9 cellular contexts compared by ENCODE assay signal in the genomic region with DNA sequence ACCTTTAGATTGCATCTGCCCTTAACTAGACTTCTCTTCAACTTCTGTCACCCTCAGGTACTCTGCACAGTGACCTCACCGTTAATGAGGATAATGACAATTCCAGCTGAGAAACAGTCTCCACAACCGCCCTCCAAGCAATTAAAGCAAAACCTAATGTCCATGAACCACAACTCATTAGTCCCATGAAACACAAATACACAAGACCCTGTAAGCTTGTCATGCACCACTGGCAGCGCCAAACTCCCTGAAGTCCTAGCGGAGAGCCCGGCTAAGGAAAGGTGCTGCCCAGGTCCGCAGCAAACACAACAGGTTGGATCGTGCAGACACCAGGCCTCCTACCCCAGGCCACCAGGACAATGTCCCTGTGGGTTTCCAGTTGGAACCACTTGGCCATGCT. TPM values are rescaled to one million over a fixed set of nuclear protein-coding genes. Genes with fewer than 3 reads are reported as not detected.
DNase-seq lines count a peak whose midpoint lies in the region; ATAC-seq and TF ChIP-seq lines count a peak whose summit lies in the region.
"Had no signal": no experiment of that assay in that cellular context is flagged by ENCODE, and none has a peak within 500 bp of the region (broad histone marks: within the 10 kb centered on the region; RNA-seq: fewer than 3 reads in every experiment).

No MANE protein-coding gene starts in this region.

- H4K91ac ChIP-seq in neuronal stem cell (ENCODE audit: low read depth, low read length, poor library complexity) = no peak overlapping the region

- H3K27ac Mint-ChIP-seq in T-helper 2 cell treated with Interferon-gamma antibody and Interleukin-4, amounts not matched to agents 5 μg/mL and 100 μg/mL, for 36 hours = no peak overlapping the region
- H3K27ac Mint-ChIP-seq in activated T-helper 2 cell treated with anti-CD3 and anti-CD28 coated beads, Interferon-gamma antibody, Interleukin-2, Interleukin-4, amounts not matched to agents 10 μg/mL and 5 μg/mL and 100 μg/mL, durations not matched to agents 14 hours and 24 hours and 36 hours = no peak overlapping the region
- H3K27ac Mint-ChIP-seq in stimulated activated memory B cell treated with anti-CD40 and anti-IgM and Interleukin-4, amounts not matched to agents 10 μg/mL and 1 μg/mL and 100 μg/mL, for 72 hours = peak overlapping the region; percentile 15

- no peak overlapping the region for H4K8ac ChIP-seq in neuronal stem cell (ENCODE audit: low read depth, low read length)

- peaks cover 2 to 57% of the 10 kb centered on the region in 2 donors for H3K36me3 ChIP-seq in left lung
- peaks cover 0 to 27% of the 10 kb centered on the region in 2 donors for H3K36me3 ChIP-seq in neuronal stem cell (replicated peaks in 1 of 2; ENCODE audit: control insufficient read depth in 2 of 2, insufficient read depth in 2 of 2, low read length in 2 of 2)

- peaks cover 87% of the 10 kb centered on the region for H3K4me1 Mint-ChIP-seq in T-helper 2 cell treated with Interferon-gamma antibody and Interleukin-4, amounts not matched to agents 5 μg/mL and 100 μg/mL, for 36 hours (ENCODE audit: low read depth)
- peaks cover 90% of the 10 kb centered on the region for H3K4me1 Mint-ChIP-seq in activated T-helper 2 cell treated with anti-CD3 and anti-CD28 coated beads, Interferon-gamma antibody, Interleukin-2, Interleukin-4, amounts not matched to agents 10 μg/mL and 5 μg/mL and 100 μg/mL, durations not matched to agents 14 hours and 24 hours and 36 hours (ENCODE audit: low read depth)
- H3K4me1 Mint-ChIP-seq in stimulated activated memory B cell treated with anti-CD40 and anti-IgM and Interleukin-4, amounts not matched to agents 10 μg/mL and 1 μg/mL and 100 μg/mL, for 72 hours = peaks cover 98% of the 10 kb centered on the region

- H3K4me2 ChIP-seq in neuronal stem cell (ENCODE audit: insufficient read depth, low read length, poor library complexity, severe bottlenecking) = no peak overlapping the region

- H2BK15ac ChIP-seq in neuronal stem cell (ENCODE audit: low read length) = no peak overlapping the region

- no peak for ATAC-seq in left lung
- no peak for ATAC-seq in stimulated activated memory B cell treated with anti-CD40 and anti-IgM and Interleukin-4, amounts not matched to agents 10 μg/mL and 1 μg/mL and 100 μg/mL, for 72 hours

- H3K4me3 Mint-ChIP-seq in T-helper 2 cell treated with Interferon-gamma antibody and Interleukin-4, amounts not matched to agents 5 μg/mL and 100 μg/mL, for 36 hours = peak overlapping the region; percentile 72
- H3K4me3 Mint-ChIP-seq in activated T-helper 2 cell treated with anti-CD3 and anti-CD28 coated beads, Interferon-gamma antibody, Interleukin-2, Interleukin-4, amounts not matched to agents 10 μg/mL and 5 μg/mL and 100 μg/mL, durations not matched to agents 14 hours and 24 hours and 36 hours (ENCODE audit: low read depth) = peak overlapping the region; percentile 2
- H3K4me3 Mint-ChIP-seq in stimulated activated memory B cell treated with anti-CD40 and anti-IgM and Interleukin-4, amounts not matched to agents 10 μg/mL and 1 μg/mL and 100 μg/mL, for 72 hours = no peak overlapping the region

- no peaks in the 10 kb centered on the region for H3K79me1 ChIP-seq in neuronal stem cell (ENCODE audit: low read depth, low read length)

- no peak overlapping the region for H2AFZ ChIP-seq in neuronal stem cell (ENCODE audit: low read length)

- intact Hi-C loops in activated T-helper 2 cell treated with anti-CD3 and anti-CD28 coated beads, Interferon-gamma antibody, Interleukin-2, Interleukin-4, amounts not matched to agents 10 μg/mL and 5 μg/mL and 100 μg/mL, durations not matched to agents 14 hours and 24 hours and 36 hours (cut with micrococcal nuclease) = loop anchor here (10.0 kb wide), 3 partner anchors 109 to 1341 kb away; a partner anchor contains a TSS
- intact Hi-C loops in left lung (cut with DNase I) = loop anchor here in 1 of 2 donors (10.0 kb wide), 2 partner anchors 159 to 259 kb away; no protein-coding TSS in a partner anchor

- no peak overlapping the region for H3K9ac ChIP-seq in neuronal stem cell (ENCODE audit: low read depth, low read length, poor library complexity)

- H3K4me3 ChIP-seq in left lung (peak overlapping the region in 1 of 2 donors; percentile 85), neuronal stem cell (ENCODE audit: low read length in 2 of 2) (no peak overlapping the region)

- no peak overlapping the region for H3K4ac ChIP-seq in neuronal stem cell (ENCODE audit: low read length)

- H2BK12ac ChIP-seq in neuronal stem cell (ENCODE audit: low read length) = no peak overlapping the region

- no CpG with 5 or more reads among the region's 7 CpGs for WGBS in neuronal stem cell (ENCODE audit: extremely low coverage in 2 of 2, insufficient read length in 2 of 2, insufficient replicate concordance in 1 of 2), 2 donors

- H2BK5ac ChIP-seq in neuronal stem cell (ENCODE audit: low read length) = no peak overlapping the region

- H2BK120ac ChIP-seq in neuronal stem cell (ENCODE audit: low read depth, low read length) = no peak overlapping the region

- H3K9me3 ChIP-seq in left lung (no peaks in the 10 kb centered on the region), neuronal stem cell (replicated peaks in 1 of 2; ENCODE audit: control insufficient read depth in 2 of 2, insufficient read depth in 1 of 2, low read depth in 1 of 2, low read length in 2 of 2) (no peaks in the 10 kb centered on the region)

- H3K18ac ChIP-seq in neuronal stem cell (ENCODE audit: low read length) = no peak overlapping the region

- no peak overlapping the region for H2AK5ac ChIP-seq in neuronal stem cell (ENCODE audit: low read depth, low read length)

- no peak for DNase-seq in T-helper 2 cell treated with Interferon-gamma antibody and Interleukin-4, amounts not matched to agents 5 μg/mL and 100 μg/mL, for 36 hours (ENCODE audit: low spot score)
- DNase-seq in T-helper 2 cell (no peak), left lung (no peak), DMS153 treated with DMSO at 0.1 percent for 48 hours (lab: John Stamatoyannopoulos, UW; ENCODE audit: unreplicated experiment) (no peak), neuronal stem cell (ENCODE audit: low spot score) (no peak), NCI-H748 treated with DMSO at 0.1 percent for 48 hours (lab: John Stamatoyannopoulos, UW) (no peak)
- DNase-seq in activated T-helper 2 cell treated with anti-CD3 and anti-CD28 coated beads, Interferon-gamma antibody, Interleukin-2, Interleukin-4, amounts not matched to agents 10 μg/mL and 5 μg/mL and 100 μg/mL, durations not matched to agents 14 hours and 24 hours and 36 hours (ENCODE audit: low spot score) = no peak
- DNase-seq: activated effector memory CD4-positive, alpha-beta T cell treated with anti-CD3 and anti-CD28 coated beads, Interleukin-2, amount 50 U/mL, for 16 hours had no signal

- peaks cover 87% of the 10 kb centered on the region for H3K36me3 Mint-ChIP-seq in T-helper 2 cell treated with Interferon-gamma antibody and Interleukin-4, amounts not matched to agents 5 μg/mL and 100 μg/mL, for 36 hours (ENCODE audit: low read depth)
- peaks cover 92% of the 10 kb centered on the region for H3K36me3 Mint-ChIP-seq in activated T-helper 2 cell treated with anti-CD3 and anti-CD28 coated beads, Interferon-gamma antibody, Interleukin-2, Interleukin-4, amounts not matched to agents 10 μg/mL and 5 μg/mL and 100 μg/mL, durations not matched to agents 14 hours and 24 hours and 36 hours (ENCODE audit: low read depth)
- H3K36me3 Mint-ChIP-seq in stimulated activated memory B cell treated with anti-CD40 and anti-IgM and Interleukin-4, amounts not matched to agents 10 μg/mL and 1 μg/mL and 100 μg/mL, for 72 hours = peaks cover 73% of the 10 kb centered on the region

- H3K27me3 ChIP-seq in left lung (no peaks in the 10 kb centered on the region), neuronal stem cell (ENCODE audit: control insufficient read depth in 3 of 3, insufficient read depth in 3 of 3, low read depth in 1 of 3, low read length in 3 of 3) (peaks cover 0 to 13% (median 2%) of the 10 kb centered on the region in 3 experiments)

- H3K9me3 Mint-ChIP-seq in T-helper 2 cell treated with Interferon-gamma antibody and Interleukin-4, amounts not matched to agents 5 μg/mL and 100 μg/mL, for 36 hours = no peaks in the 10 kb centered on the region
- no peaks in the 10 kb centered on the region for H3K9me3 Mint-ChIP-seq in activated T-helper 2 cell treated with anti-CD3 and anti-CD28 coated beads, Interferon-gamma antibody, Interleukin-2, Interleukin-4, amounts not matched to agents 10 μg/mL and 5 μg/mL and 100 μg/mL, durations not matched to agents 14 hours and 24 hours and 36 hours
- H3K9me3 Mint-ChIP-seq in stimulated activated memory B cell treated with anti-CD40 and anti-IgM and Interleukin-4, amounts not matched to agents 10 μg/mL and 1 μg/mL and 100 μg/mL, for 72 hours = no peaks in the 10 kb centered on the region

- no peak for TF ChIP-seq CTCF in left lung (IDR thresholded peaks at IDR 0.05)

- peak overlapping the region; percentile 72 to 97 for H3K27ac ChIP-seq in left lung
- H3K27ac ChIP-seq in neuronal stem cell (replicated peaks; ENCODE audit: low read length) = no peak overlapping the region

- H3K4me1 ChIP-seq in left lung = peaks cover 81 to 100% of the 10 kb centered on the region in 2 donors
- peaks cover 29 to 34% of the 10 kb centered on the region in 2 donors for H3K4me1 ChIP-seq in neuronal stem cell (ENCODE audit: control insufficient read depth in 2 of 2, insufficient read depth in 1 of 2, low read depth in 1 of 2, low read length in 2 of 2)

- no peak overlapping the region for H3K23ac ChIP-seq in neuronal stem cell (ENCODE audit: low read depth, low read length, poor library complexity)

- no peak overlapping the region for H3K14ac ChIP-seq in neuronal stem cell (ENCODE audit: low read length)

- no peaks in the 10 kb centered on the region for H3K27me3 Mint-ChIP-seq in T-helper 2 cell treated with Interferon-gamma antibody and Interleukin-4, amounts not matched to agents 5 μg/mL and 100 μg/mL, for 36 hours (ENCODE audit: low read depth)
- H3K27me3 Mint-ChIP-seq in activated T-helper 2 cell treated with anti-CD3 and anti-CD28 coated beads, Interferon-gamma antibody, Interleukin-2, Interleukin-4, amounts not matched to agents 10 μg/mL and 5 μg/mL and 100 μg/mL, durations not matched to agents 14 hours and 24 hours and 36 hours (ENCODE audit: low read depth) = no peaks in the 10 kb centered on the region
- no peaks in the 10 kb centered on the region for H3K27me3 Mint-ChIP-seq in stimulated activated memory B cell treated with anti-CD40 and anti-IgM and Interleukin-4, amounts not matched to agents 10 μg/mL and 1 μg/mL and 100 μg/mL, for 72 hours

RNA-seq across cellular contexts. Expression of a gene that starts 7.4 kb away (rescaled TPM):
- total RNA-seq in activated T-helper 2 cell treated with anti-CD3 and anti-CD28 coated beads, Interferon-gamma antibody, Interleukin-2, Interleukin-4, amounts not matched to agents 10 μg/mL and 5 μg/mL and 100 μg/mL, durations not matched to agents 14 hours and 24 hours and 36 hours = 21.1 and 22.4 TPM in 2 replicates
- 10 to 100 TPM; 43.3 to 46.3 TPM for total RNA-seq in left lung
- polyA plus RNA-seq in neuronal stem cell (2013, experiment 1 of 2) = 0.57 TPM
- polyA plus RNA-seq in neuronal stem cell (2013, experiment 2 of 2) = 0.79 TPM
